Comparison of ENCODE assay signal across 7 cellular contexts in genomic region chr2:216031960-216032689, GRCh38. TPM values are rescaled to one million over a fixed set of nuclear protein-coding genes. Genes with fewer than 3 reads are reported as not detected.
DNase-seq lines count a peak whose midpoint lies in the region; ATAC-seq, FAIRE-seq and TF ChIP-seq lines count a peak whose summit lies in the region.

No MANE protein-coding gene starts in this region.

- intact Hi-C loops in kidney (cut with DNase I): no loop called here

- H3K4me1 ChIP-seq in RWPE2 (ENCODE audit: insufficient read depth, poor library complexity, severe bottlenecking): peaks cover 7% of the 10 kb centered on the region
- no peaks in the 10 kb centered on the region for H3K4me1 ChIP-seq in kidney (ENCODE audit: control insufficient read depth in 1 of 2, insufficient read depth in 1 of 2, low read depth in 1 of 2, low read length in 2 of 2)

- no peak for FAIRE-seq in kidney (lab: Jason Lieb, UNC)

- H3K27ac ChIP-seq in RWPE2 (ENCODE audit: poor library complexity, severe bottlenecking) (no peak overlapping the region), kidney (ENCODE audit: low read depth in 2 of 2, low read length in 2 of 2) (no peak overlapping the region)

- H3K9me3 ChIP-seq in RWPE2 (ENCODE audit: severe bottlenecking): no peaks in the 10 kb centered on the region
- H3K9me3 ChIP-seq in kidney (ENCODE audit: control insufficient read depth in 1 of 2, low read length in 2 of 2): no peaks in the 10 kb centered on the region

- no peak for DNase-seq in RWPE2 (ENCODE audit: low spot score)
- peak; percentile 88 for DNase-seq in renal cortical epithelial cell (ENCODE audit: low read depth)
- no peak for DNase-seq in Kasumi-1 (lab: John Stamatoyannopoulos, UW)
- DNase-seq in ureter (ENCODE audit: low spot score): no peak
- DNase-seq in kidney: no peak

- no peaks in the 10 kb centered on the region for H3K27me3 ChIP-seq in RWPE2 (ENCODE audit: insufficient read depth, poor library complexity, severe bottlenecking)

- H3K4me3 ChIP-seq in RWPE2 (ENCODE audit: severe bottlenecking) (no peak overlapping the region), kidney (ENCODE audit: low read length in 2 of 2) (no peak overlapping the region)

- H3K9ac ChIP-seq in kidney (ENCODE audit: low read length in 2 of 2): no peak overlapping the region

- H3K36me3 ChIP-seq in RWPE2 (ENCODE audit: low read depth) (peaks cover 3% of the 10 kb centered on the region; the same call in 1 of the 2 replicates), kidney (ENCODE audit: control insufficient read depth in 1 of 2, insufficient read depth in 2 of 2, low read length in 2 of 2) (peaks cover 13 to 21% of the 10 kb centered on the region in 2 donors)

- peak; percentile 77 for ATAC-seq in GM18867 (IDR thresholded peaks at IDR 0.05; ENCODE audit: unreplicated experiment)
- peak; percentile 66 for ATAC-seq in HG02642 (IDR thresholded peaks at IDR 0.05; ENCODE audit: poor library complexity, unreplicated experiment)
- ATAC-seq in RWPE2 (ENCODE audit: low read depth): peak; percentile 77; the same call in 2 of the 3 replicates

- no peak for TF ChIP-seq CTCF in RWPE2 (IDR thresholded peaks at IDR 0.05; ENCODE audit: poor library complexity, severe bottlenecking)
- TF ChIP-seq CTCF in kidney (IDR thresholded peaks at IDR 0.05; ENCODE audit: borderline replicate concordance, extremely low read depth, insufficient read depth): no peak

RNA-seq across cellular contexts. Expression of gene MREG, which starts 18.8 kb away (rescaled TPM):
- 1.9 and 13.7 TPM in 2 replicates for total RNA-seq in renal cortical epithelial cell
- total RNA-seq in ureter: 13.8 TPM
- total RNA-seq in kidney: 16.7 TPM
- 3.6 TPM for polyA plus RNA-seq in kidney (ENCODE audit: insufficient read depth, low read depth, low replicate concordance)

RNA-seq across cellular contexts. Expression of gene PECR, which starts 49.5 kb away (rescaled TPM):
- total RNA-seq in renal cortical epithelial cell: 33.5 and 35.6 TPM in 2 replicates
- 6.3 TPM for total RNA-seq in ureter
- 28.4 TPM for total RNA-seq in kidney
- polyA plus RNA-seq in kidney (ENCODE audit: insufficient read depth, low read depth, low replicate concordance): 36.0 TPM

RNA-seq across cellular contexts. Expression of gene TMEM169, which starts 49.6 kb away (rescaled TPM):
- total RNA-seq in renal cortical epithelial cell: 4.3 and 11.8 TPM in 2 replicates
- total RNA-seq in ureter: 0.21 TPM
- total RNA-seq in kidney: 4.6 TPM
- polyA plus RNA-seq in kidney (ENCODE audit: insufficient read depth, low read depth, low replicate concordance): 1.6 TPM
